1 cellular context compared by ENCODE assay signal in genomic region chr14:77004711-77005460, GRCh38.
TF ChIP-seq lines count a peak whose summit lies in the region.

No MANE protein-coding gene starts in this region.

TF ChIP-seq in IMR-90, 13 proteins besides CTCF, POLR2A, EP300 and RAD21 (continued from another document):
- TF ChIP-seq ELK1 (IDR thresholded peaks at IDR 0.05; ENCODE audit: borderline replicate concordance, low read depth, low read length) (no peak), RFX5 (IDR thresholded peaks at IDR 0.05; ENCODE audit: low read depth, low read length) (no peak), NFE2L2 (IDR thresholded peaks at IDR 0.05; ENCODE audit: low read depth, low read length) (no peak), USF2 (IDR thresholded peaks at IDR 0.05; ENCODE audit: low read depth, low read length) (no peak), MAZ (IDR thresholded peaks at IDR 0.05; ENCODE audit: borderline replicate concordance, low read depth, low read length) (no peak)
